8 cellular contexts compared by ENCODE assay signal in the genomic region with DNA sequence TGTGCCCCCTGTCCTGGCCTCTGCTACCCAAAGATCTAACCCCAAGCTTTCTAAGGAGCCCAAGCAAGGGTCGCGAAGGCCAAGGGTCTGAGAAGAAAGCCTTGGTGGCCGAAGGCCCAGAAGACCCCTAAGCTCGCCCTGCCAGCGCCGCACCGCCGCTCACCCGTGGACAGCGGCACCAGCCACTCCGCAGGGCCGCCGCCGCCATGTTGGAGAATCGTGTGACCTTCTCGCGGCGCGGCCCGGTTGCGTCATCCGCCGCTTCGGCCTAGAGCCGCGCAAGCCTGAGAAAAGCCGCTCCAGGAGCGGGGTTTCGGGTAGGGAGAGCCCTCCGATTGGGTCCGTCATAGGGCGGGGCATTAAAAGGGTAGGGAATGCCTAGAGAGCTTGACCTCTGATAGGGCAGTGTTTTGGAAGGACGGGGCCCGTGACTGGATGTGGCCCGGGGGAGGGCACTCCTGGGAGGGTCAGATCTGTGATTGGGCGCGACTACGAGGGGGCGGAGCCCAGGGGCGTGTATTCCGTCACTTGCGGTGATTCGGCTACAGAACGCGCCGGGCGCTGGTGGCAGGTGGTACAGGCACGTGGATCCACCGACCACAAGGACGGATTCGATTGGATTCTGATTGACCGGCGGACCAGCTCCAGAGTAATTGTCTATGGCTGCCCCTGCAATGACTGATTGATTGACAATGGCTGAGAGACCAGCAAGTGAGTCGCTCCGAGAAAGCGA. TPM values are rescaled to one million over a fixed set of nuclear protein-coding genes. Genes with fewer than 3 reads are reported as not detected.
A peak's percentile ranks its signal among the peaks of the same experiment; 100 is the strongest.
DNase-seq lines count a peak whose midpoint lies in the region; ATAC-seq lines count a peak whose summit lies in the region.

A gene with protein sequence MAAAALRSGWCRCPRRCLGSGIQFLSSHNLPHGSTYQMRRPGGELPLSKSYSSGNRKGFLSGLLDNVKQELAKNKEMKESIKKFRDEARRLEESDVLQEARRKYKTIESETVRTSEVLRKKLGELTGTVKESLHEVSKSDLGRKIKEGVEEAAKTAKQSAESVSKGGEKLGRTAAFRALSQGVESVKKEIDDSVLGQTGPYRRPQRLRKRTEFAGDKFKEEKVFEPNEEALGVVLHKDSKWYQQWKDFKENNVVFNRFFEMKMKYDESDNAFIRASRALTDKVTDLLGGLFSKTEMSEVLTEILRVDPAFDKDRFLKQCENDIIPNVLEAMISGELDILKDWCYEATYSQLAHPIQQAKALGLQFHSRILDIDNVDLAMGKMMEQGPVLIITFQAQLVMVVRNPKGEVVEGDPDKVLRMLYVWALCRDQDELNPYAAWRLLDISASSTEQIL (minus strand): TSS at position 223 of the 733 bp plus-strand sequence. CDS start 15 bp downstream, at position 208.

- H3K4me1 Mint-ChIP-seq in dendritic cell treated with granulocyte-macrophage colony-stimulating factor and Interleukin-4, amounts not matched to agents 40 ng/mL and 50 ng/mL, for 4 days (ENCODE audit: low read depth), result peaks cover 38% of the 10 kb centered on the region

- ATAC-seq in GM19372 (IDR thresholded peaks at IDR 0.05; ENCODE audit: low read depth, unreplicated experiment), result peak; percentile 97
- peak; percentile 77 for ATAC-seq in HG03558 (IDR thresholded peaks at IDR 0.05; ENCODE audit: extremely low read depth, unreplicated experiment)
- ATAC-seq in left lobe of liver, result peak; percentile 94

- H3K9me3 Mint-ChIP-seq in dendritic cell treated with granulocyte-macrophage colony-stimulating factor and Interleukin-4, amounts not matched to agents 40 ng/mL and 50 ng/mL, for 4 days, result no peaks in the 10 kb centered on the region

- intact Hi-C loops in dendritic cell treated with granulocyte-macrophage colony-stimulating factor and Interleukin-4, amounts not matched to agents 40 ng/mL and 50 ng/mL, for 4 days (cut with micrococcal nuclease), result loop anchor here (1.0 to 2.0 kb wide), 3 partner anchors 40 to 310 kb away; a partner anchor contains a TSS

- H3K4me3 Mint-ChIP-seq in dendritic cell treated with granulocyte-macrophage colony-stimulating factor and Interleukin-4, amounts not matched to agents 40 ng/mL and 50 ng/mL, for 4 days, result peak within 1 kb of the TSS; percentile 94

- peak within 1 kb of the TSS; percentile 95 for H3K27ac Mint-ChIP-seq in dendritic cell treated with granulocyte-macrophage colony-stimulating factor and Interleukin-4, amounts not matched to agents 40 ng/mL and 50 ng/mL, for 4 days

- H3K27me3 Mint-ChIP-seq in dendritic cell treated with granulocyte-macrophage colony-stimulating factor and Interleukin-4, amounts not matched to agents 40 ng/mL and 50 ng/mL, for 4 days, result no peaks in the 10 kb centered on the region

- DNase-seq in C1 segment of cervical spinal cord (lab: John Stamatoyannopoulos, UW) (peak; percentile 82 to 100 (median 97)), NCI-H748 treated with DMSO at 0.1 percent for 48 hours (lab: John Stamatoyannopoulos, UW) (peak; percentile 92), left lobe of liver (ENCODE audit: low spot score) (peak; percentile 100)
- DNase-seq in activated CD4-positive, alpha-beta T cell treated with anti-CD3 and anti-CD28 coated beads, Interleukin-2, amount 50 U/mL, for 24 hours (ENCODE audit: low read depth in 1 of 2, low spot score in 1 of 2), result peak; percentile 95 to 100
- peak; percentile 99 for DNase-seq in stimulated activated CD4-positive, alpha-beta T cell treated with anti-CD3 and anti-CD28 coated beads, Interleukin-2, amount 100 ng/mL, for 4 hours (ENCODE audit: low read depth)

- peaks cover 41% of the 10 kb centered on the region for H3K36me3 Mint-ChIP-seq in dendritic cell treated with granulocyte-macrophage colony-stimulating factor and Interleukin-4, amounts not matched to agents 40 ng/mL and 50 ng/mL, for 4 days (ENCODE audit: low read depth)

RNA-seq across cellular contexts. Expression of the gene that starts here (rescaled TPM):
- 33.5 TPM for total RNA-seq in left lobe of liver

Comparison
In these comparisons a context has a peak if more than half of its experiments do, and no peak if none do; other contexts are left out.
1. Peak in every context shown above with its lines: DNase-seq and ATAC-seq.